In genomic region chr1:215082532-215083407, GRCh38 we compare ENCODE assay signal across 8 cellular contexts. TPM values are rescaled to one million over a fixed set of nuclear protein-coding genes. Genes with fewer than 3 reads are reported as not detected.
DNase-seq lines count a peak whose midpoint lies in the region; ATAC-seq, FAIRE-seq and TF ChIP-seq lines count a peak whose summit lies in the region.

A gene with protein sequence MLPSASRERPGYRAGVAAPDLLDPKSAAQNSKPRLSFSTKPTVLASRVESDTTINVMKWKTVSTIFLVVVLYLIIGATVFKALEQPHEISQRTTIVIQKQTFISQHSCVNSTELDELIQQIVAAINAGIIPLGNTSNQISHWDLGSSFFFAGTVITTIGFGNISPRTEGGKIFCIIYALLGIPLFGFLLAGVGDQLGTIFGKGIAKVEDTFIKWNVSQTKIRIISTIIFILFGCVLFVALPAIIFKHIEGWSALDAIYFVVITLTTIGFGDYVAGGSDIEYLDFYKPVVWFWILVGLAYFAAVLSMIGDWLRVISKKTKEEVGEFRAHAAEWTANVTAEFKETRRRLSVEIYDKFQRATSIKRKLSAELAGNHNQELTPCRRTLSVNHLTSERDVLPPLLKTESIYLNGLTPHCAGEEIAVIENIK (plus strand): TSS chr1:215082737. CDS start chr1:215083386, 649 bp downstream.

- H2AFZ ChIP-seq in keratinocyte (ENCODE audit: control insufficient read depth, low read length) = peak within 1 kb of the TSS; percentile 69

- FAIRE-seq in keratinocyte (lab: Jason Lieb, UNC) = no peak

- no peak for ATAC-seq in Right ventricle myocardium superior (ENCODE audit: poor library complexity)
- ATAC-seq in Right ventricle myocardium inferior = no peak
- ATAC-seq in HG02763 (IDR thresholded peaks at IDR 0.05; ENCODE audit: unreplicated experiment) = no peak

- H3K27me3 ChIP-seq in ascending aorta (no peaks in the 10 kb centered on the region), keratinocyte (ENCODE audit: control insufficient read depth, extremely low read depth, insufficient read depth, low read length) (peaks cover 28% of the 10 kb centered on the region), thymus (ENCODE audit: control insufficient read depth, insufficient read depth) (peaks cover 31% of the 10 kb centered on the region)

- no peak for TF ChIP-seq CTCF in ascending aorta (IDR thresholded peaks at IDR 0.05)
- no peak for TF ChIP-seq CTCF in keratinocyte (optimal IDR thresholded peaks at IDR 0.05 in 1 of 3, IDR thresholded peaks at IDR 0.05 in 1 of 3, conservative IDR thresholded peaks at IDR 0.05 in 1 of 3; ENCODE audit: extremely low read depth in 1 of 3, insufficient read depth in 2 of 3, low read length in 3 of 3)

- H3K4me2 ChIP-seq in keratinocyte (ENCODE audit: control insufficient read depth, extremely low read depth, insufficient read depth, low read depth, low read length) = peak within 1 kb of the TSS; percentile 78

- H3K9me1 ChIP-seq in keratinocyte (ENCODE audit: control insufficient read depth, extremely low read depth, insufficient read depth, low read length) = no peaks in the 10 kb centered on the region

- WGBS in thymus = 2% methylated on average over 83 of the region's 88 CpGs

- H4K20me1 ChIP-seq in keratinocyte (ENCODE audit: control insufficient read depth, extremely low read depth, insufficient read depth, low read length) = no peaks in the 10 kb centered on the region

- dilution Hi-C loops in keratinocyte (cut with MboI; ENCODE audit: extremely low pct_ligation_motif_present, low sequenced_read_pairs) = no loop called here

- H3K79me2 ChIP-seq in keratinocyte (ENCODE audit: control insufficient read depth, insufficient read depth, low read length) = no peaks in the 10 kb centered on the region

- H3K27ac ChIP-seq in ascending aorta (no peak within 1 kb of the TSS), keratinocyte (ENCODE audit: control insufficient read depth, insufficient read depth, low read length) (no peak within 1 kb of the TSS), thymus (ENCODE audit: low read depth) (no peak within 1 kb of the TSS)

- H3K9ac ChIP-seq in keratinocyte (ENCODE audit: control insufficient read depth, extremely low read depth, insufficient read depth, low read length) = peak within 1 kb of the TSS; percentile 6

- no peaks in the 10 kb centered on the region for H3K36me3 ChIP-seq in ascending aorta
- no peaks in the 10 kb centered on the region for H3K36me3 ChIP-seq in keratinocyte (ENCODE audit: control insufficient read depth in 2 of 2, extremely low read depth in 1 of 2, insufficient read depth in 2 of 2, low read length in 2 of 2)
- H3K36me3 ChIP-seq in thymus (ENCODE audit: control insufficient read depth, insufficient read depth) = no peaks in the 10 kb centered on the region

- H3K9me3 ChIP-seq in ascending aorta (no peaks in the 10 kb centered on the region), keratinocyte (ENCODE audit: control insufficient read depth, low read depth, low read length) (no peaks in the 10 kb centered on the region), thymus (ENCODE audit: control insufficient read depth) (no peaks in the 10 kb centered on the region)

- H3K4me1 ChIP-seq in ascending aorta (peaks cover 4% of the 10 kb centered on the region in 2 donors), keratinocyte (ENCODE audit: control insufficient read depth, extremely low read depth, insufficient read depth, low read length) (peaks cover 6% of the 10 kb centered on the region), thymus (ENCODE audit: control insufficient read depth, insufficient read depth, low read length) (no peaks in the 10 kb centered on the region)

- H3K4me3 ChIP-seq in ascending aorta (peak within 1 kb of the TSS; percentile 51 to 57), keratinocyte (ENCODE audit: control insufficient read depth in 2 of 3, extremely low read depth in 1 of 3, insufficient read depth in 2 of 3, low read depth in 1 of 3, low read length in 3 of 3) (peak within 1 kb of the TSS; percentile 40 to 69 (median 58)), thymus (ENCODE audit: low read length) (peak within 1 kb of the TSS; percentile 15)

- intact Hi-C loops in Right ventricle myocardium superior (cut with DNase I) (no loop called here), Right ventricle myocardium inferior (cut with DNase I) (no loop called here), ascending aorta (cut with DNase I) (no loop called here)

- DNase-seq in Right ventricle myocardium superior = peak; percentile 31
- no peak for DNase-seq in Right ventricle myocardium inferior (ENCODE audit: missing footprints)
- no peak for DNase-seq in ascending aorta (ENCODE audit: low spot score in 2 of 2)
- no peak for DNase-seq in keratinocyte (ENCODE audit: low read depth, low spot score)
- DNase-seq in stimulated activated CD8-positive, alpha-beta memory T cell treated with anti-CD3 and anti-CD28 coated beads, Interleukin-4, amount 100 ng/mL, for 48 hours = no peak
- DNase-seq in NCI-H187 (lab: John Stamatoyannopoulos, UW) = no peak

RNA-seq across cellular contexts. Expression of the gene that starts here (rescaled TPM):
- total RNA-seq in Right ventricle myocardium superior = 0.27 TPM
- 0.05 TPM for total RNA-seq in Right ventricle myocardium inferior
- 0.85 TPM for total RNA-seq in ascending aorta
- polyA plus RNA-seq in keratinocyte = 0.10 to 0.33 TPM (median 0.17 TPM) in 3 replicates
- not detected for polyA plus RNA-seq in keratinocyte (2011; ENCODE audit: low read depth)
- 0.10 TPM in 1 of 2 replicates, not detected in the other for polyA plus RNA-seq in keratinocyte (2011; cell fraction: cytosol; rRNA removed)
- not detected in 2 replicates for polyA plus RNA-seq in keratinocyte (2011; cell fraction: nucleus; rRNA removed)
- polyA plus RNA-seq in keratinocyte (2012; ENCODE audit: low replicate concordance) = not detected in 2 replicates
- polyA minus RNA-seq in keratinocyte = not detected in 3 replicates
- not detected for polyA minus RNA-seq in keratinocyte (2011; cell fraction: cytosol; rRNA and poly(A)+ RNA removed)
- polyA minus RNA-seq in keratinocyte (2011; cell fraction: nucleus; rRNA and poly(A)+ RNA removed) = not detected in 2 replicates
- polyA plus RNA-seq in thymus = 0.30 TPM

Comparison
In these comparisons a context has a peak if more than half of its experiments do, and no peak if none do; other contexts are left out.
1. Peak in DNase-seq in Right ventricle myocardium superior; RNA of the gene not detected or under 1 TPM.